ENCODE assay signal across 1 cellular context in the genomic region with DNA sequence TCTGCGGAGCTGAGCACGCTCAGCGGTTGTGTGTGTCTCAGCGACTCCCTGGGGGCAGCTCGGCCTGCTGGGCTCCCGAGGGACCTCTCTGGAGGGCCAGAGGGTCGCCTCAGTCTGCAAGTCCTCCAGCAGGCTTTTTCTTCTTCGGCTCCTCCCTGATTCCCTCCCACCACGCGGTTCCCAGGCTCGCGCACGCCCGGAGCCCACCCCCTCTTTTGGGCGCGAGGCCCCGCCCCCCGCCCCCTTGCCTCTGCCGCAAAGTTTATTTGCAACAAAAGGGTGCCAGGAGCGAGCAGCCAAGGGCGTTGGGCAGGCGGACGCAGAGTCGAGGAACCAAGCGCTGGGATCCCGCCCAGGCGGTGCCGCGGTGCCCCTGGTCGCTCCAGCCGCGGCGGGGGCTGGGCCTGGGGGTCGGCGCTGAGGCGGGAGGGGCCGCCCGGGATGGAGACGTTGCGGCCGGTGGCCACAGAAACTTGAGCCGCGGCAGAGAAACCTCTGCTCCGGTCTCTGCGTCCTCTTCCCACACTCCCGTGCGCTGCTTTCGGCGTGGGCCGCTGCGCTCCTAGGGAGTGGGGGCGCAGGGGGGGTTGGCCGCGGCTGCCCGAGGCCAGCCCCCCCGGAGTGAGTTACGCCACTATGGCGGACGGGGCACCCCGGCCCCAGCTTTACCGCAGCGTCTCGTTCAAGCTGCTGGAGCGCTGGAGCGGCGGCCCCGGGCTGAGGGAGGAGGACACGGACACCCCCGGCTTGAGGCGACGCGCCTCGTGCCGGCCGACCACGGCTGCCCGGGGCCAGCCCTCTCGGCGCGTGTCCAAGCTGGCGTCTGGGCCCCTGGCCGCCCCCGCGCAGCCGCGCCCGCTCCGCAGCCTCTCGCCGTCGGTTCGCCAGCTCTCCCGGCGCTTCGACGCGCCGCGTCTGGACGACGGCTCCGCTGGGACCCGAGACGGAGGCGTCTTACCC.
TF ChIP-seq lines count a peak whose summit lies in the region.

ARHGEF17 (plus strand) TSS at position 274 of the 960 bp plus-strand sequence; CDS start at position 637, 363 bp downstream.

TF ChIP-seq in HepG2, 621 proteins besides CTCF, POLR2A, EP300 and RAD21 (continued from another document and continues in another):
- TF ChIP-seq, protein P1, sequence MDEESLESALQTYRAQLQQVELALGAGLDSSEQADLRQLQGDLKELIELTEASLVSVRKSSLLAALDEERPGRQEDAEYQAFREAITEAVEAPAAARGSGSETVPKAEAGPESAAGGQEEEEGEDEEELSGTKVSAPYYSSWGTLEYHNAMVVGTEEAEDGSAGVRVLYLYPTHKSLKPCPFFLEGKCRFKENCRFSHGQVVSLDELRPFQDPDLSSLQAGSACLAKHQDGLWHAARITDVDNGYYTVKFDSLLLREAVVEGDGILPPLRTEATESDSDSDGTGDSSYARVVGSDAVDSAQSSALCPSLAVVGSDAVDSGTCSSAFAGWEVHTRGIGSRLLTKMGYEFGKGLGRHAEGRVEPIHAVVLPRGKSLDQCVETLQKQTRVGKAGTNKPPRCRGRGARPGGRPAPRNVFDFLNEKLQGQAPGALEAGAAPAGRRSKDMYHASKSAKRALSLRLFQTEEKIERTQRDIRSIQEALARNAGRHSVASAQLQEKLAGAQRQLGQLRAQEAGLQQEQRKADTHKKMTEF (CRISPR knock-in tag; IDR thresholded peaks at IDR 0.05): 0 out of 2 replicates have a peak, but pooled peaks have one; percentile 14
- no peak for TF ChIP-seq TRIM24 (CRISPR knock-in tag; IDR thresholded peaks at IDR 0.05)
- 0 out of 2 replicates have a peak, but pooled peaks have one; percentile 11 for TF ChIP-seq ETV5 (CRISPR knock-in tag; IDR thresholded peaks at IDR 0.05; ENCODE audit: borderline replicate concordance)
- TF ChIP-seq NFE2 (CRISPR knock-in tag; IDR thresholded peaks at IDR 0.05): no peak
- no peak for TF ChIP-seq ZNF556 (CRISPR knock-in tag; IDR thresholded peaks at IDR 0.05; ENCODE audit: borderline replicate concordance)
- no peak for TF ChIP-seq SMC3 (IDR thresholded peaks at IDR 0.05; ENCODE audit: low read length)
- no peak for TF ChIP-seq ZSCAN9 (CRISPR knock-in tag; IDR thresholded peaks at IDR 0.05; ENCODE audit: borderline replicate concordance)
- no peak for TF ChIP-seq TRIM22 (IDR thresholded peaks at IDR 0.05)
- 0 out of 2 replicates have a peak, but pooled peaks have one; percentile 49 for TF ChIP-seq NKX3-1 (CRISPR knock-in tag; IDR thresholded peaks at IDR 0.05)
- no peak for TF ChIP-seq ZSCAN29 (CRISPR knock-in tag; conservative IDR thresholded peaks at IDR 0.05)
- 0 out of 2 replicates have a peak, but pooled peaks have one; percentile 27 for TF ChIP-seq GFI1 (CRISPR knock-in tag; IDR thresholded peaks at IDR 0.05; ENCODE audit: borderline replicate concordance)
- no peak for TF ChIP-seq DNMT1 (CRISPR knock-in tag; IDR thresholded peaks at IDR 0.05)
- no peak for TF ChIP-seq GABPA (IDR thresholded peaks at IDR 0.05; ENCODE audit: low read depth, low read length)
- no peak for TF ChIP-seq GABPA (CRISPR knock-in tag; IDR thresholded peaks at IDR 0.05; ENCODE audit: low read depth)
- peak; percentile 40; the same call in 1 of the 2 replicates for TF ChIP-seq DMAP1 (CRISPR knock-in tag; IDR thresholded peaks at IDR 0.05)
- TF ChIP-seq ZFYVE20 (CRISPR knock-in tag; IDR thresholded peaks at IDR 0.05; ENCODE audit: borderline replicate concordance, low read depth): no peak
- peak; percentile 43; the same call in 1 of the 2 replicates for TF ChIP-seq ZNF607 (CRISPR knock-in tag; IDR thresholded peaks at IDR 0.05; ENCODE audit: borderline replicate concordance)
- no peak for TF ChIP-seq PITX1 (CRISPR knock-in tag; IDR thresholded peaks at IDR 0.05)
- TF ChIP-seq ZNF180 (CRISPR knock-in tag; IDR thresholded peaks at IDR 0.05; ENCODE audit: borderline replicate concordance, low read depth): no peak
- TF ChIP-seq ZNF382 (CRISPR knock-in tag; IDR thresholded peaks at IDR 0.05; ENCODE audit: borderline replicate concordance): no peak
- no peak for TF ChIP-seq TOE1 (CRISPR knock-in tag; IDR thresholded peaks at IDR 0.05)
- no peak for TF ChIP-seq SMAD3 (CRISPR knock-in tag; IDR thresholded peaks at IDR 0.05)
- peak; percentile 18; the same call in 1 of the 2 replicates for TF ChIP-seq PHF8 (CRISPR knock-in tag; IDR thresholded peaks at IDR 0.05)
- 0 out of 2 replicates have a peak, but pooled peaks have one; percentile 11 for TF ChIP-seq ZNF547 (CRISPR knock-in tag; IDR thresholded peaks at IDR 0.05)
- TF ChIP-seq ZBTB38 (CRISPR knock-in tag; IDR thresholded peaks at IDR 0.05): no peak
- TF ChIP-seq, protein P2, sequence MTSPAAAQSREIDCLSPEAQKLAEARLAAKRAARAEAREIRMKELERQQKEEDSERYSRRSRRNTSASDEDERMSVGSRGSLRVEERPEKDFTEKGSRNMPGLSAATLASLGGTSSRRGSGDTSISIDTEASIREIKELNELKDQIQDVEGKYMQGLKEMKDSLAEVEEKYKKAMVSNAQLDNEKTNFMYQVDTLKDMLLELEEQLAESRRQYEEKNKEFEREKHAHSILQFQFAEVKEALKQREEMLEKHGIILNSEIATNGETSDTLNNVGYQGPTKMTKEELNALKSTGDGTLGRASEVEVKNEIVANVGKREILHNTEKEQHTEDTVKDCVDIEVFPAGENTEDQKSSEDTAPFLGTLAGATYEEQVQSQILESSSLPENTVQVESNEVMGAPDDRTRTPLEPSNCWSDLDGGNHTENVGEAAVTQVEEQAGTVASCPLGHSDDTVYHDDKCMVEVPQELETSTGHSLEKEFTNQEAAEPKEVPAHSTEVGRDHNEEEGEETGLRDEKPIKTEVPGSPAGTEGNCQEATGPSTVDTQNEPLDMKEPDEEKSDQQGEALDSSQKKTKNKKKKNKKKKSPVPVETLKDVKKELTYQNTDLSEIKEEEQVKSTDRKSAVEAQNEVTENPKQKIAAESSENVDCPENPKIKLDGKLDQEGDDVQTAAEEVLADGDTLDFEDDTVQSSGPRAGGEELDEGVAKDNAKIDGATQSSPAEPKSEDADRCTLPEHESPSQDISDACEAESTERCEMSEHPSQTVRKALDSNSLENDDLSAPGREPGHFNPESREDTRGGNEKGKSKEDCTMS (CRISPR knock-in tag; conservative IDR thresholded peaks at IDR 0.05): no peak
- TF ChIP-seq IKZF4 (CRISPR knock-in tag; IDR thresholded peaks at IDR 0.05; ENCODE audit: borderline replicate concordance, low read depth, not compliant biosample characterization): peak; percentile 54
- no peak for TF ChIP-seq ARNT (IDR thresholded peaks at IDR 0.05)
- no peak for TF ChIP-seq CBFB (CRISPR knock-in tag; IDR thresholded peaks at IDR 0.05)
- TF ChIP-seq KAT2B (IDR thresholded peaks at IDR 0.05; ENCODE audit: borderline replicate concordance, low read depth, low read length): no peak
- peak; percentile 77 for TF ChIP-seq RBFOX2 (IDR thresholded peaks at IDR 0.05; ENCODE audit: low read depth, low read length)
- no peak for TF ChIP-seq ZNF253 (CRISPR knock-in tag; IDR thresholded peaks at IDR 0.05; ENCODE audit: borderline replicate concordance)
- TF ChIP-seq, protein P3, sequence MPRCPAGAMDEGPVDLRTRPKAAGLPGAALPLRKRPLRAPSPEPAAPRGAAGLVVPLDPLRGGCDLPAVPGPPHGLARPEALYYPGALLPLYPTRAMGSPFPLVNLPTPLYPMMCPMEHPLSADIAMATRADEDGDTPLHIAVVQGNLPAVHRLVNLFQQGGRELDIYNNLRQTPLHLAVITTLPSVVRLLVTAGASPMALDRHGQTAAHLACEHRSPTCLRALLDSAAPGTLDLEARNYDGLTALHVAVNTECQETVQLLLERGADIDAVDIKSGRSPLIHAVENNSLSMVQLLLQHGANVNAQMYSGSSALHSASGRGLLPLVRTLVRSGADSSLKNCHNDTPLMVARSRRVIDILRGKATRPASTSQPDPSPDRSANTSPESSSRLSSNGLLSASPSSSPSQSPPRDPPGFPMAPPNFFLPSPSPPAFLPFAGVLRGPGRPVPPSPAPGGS (CRISPR knock-in tag; IDR thresholded peaks at IDR 0.05): no peak
- no peak for TF ChIP-seq ZNF878 (CRISPR knock-in tag; IDR thresholded peaks at IDR 0.05)
- no peak for TF ChIP-seq SPEN (CRISPR knock-in tag; IDR thresholded peaks at IDR 0.05; ENCODE audit: low read depth)
- TF ChIP-seq SMARCE1 (IDR thresholded peaks at IDR 0.05; ENCODE audit: borderline replicate concordance): no peak
- TF ChIP-seq SETDB1 (CRISPR knock-in tag; IDR thresholded peaks at IDR 0.05; ENCODE audit: borderline replicate concordance): no peak
- TF ChIP-seq POGZ (CRISPR knock-in tag; IDR thresholded peaks at IDR 0.05): no peak
- TF ChIP-seq ZNF136 (CRISPR knock-in tag; IDR thresholded peaks at IDR 0.05; ENCODE audit: low read depth): peak; percentile 51; the same call in 1 of the 2 replicates
- TF ChIP-seq NR2C2 (CRISPR knock-in tag; IDR thresholded peaks at IDR 0.05; ENCODE audit: borderline replicate concordance): no peak
- no peak; the same call in 1 of the 2 replicates for TF ChIP-seq ZNF558 (CRISPR knock-in tag; IDR thresholded peaks at IDR 0.05; ENCODE audit: borderline replicate concordance)
- TF ChIP-seq EHMT2 (IDR thresholded peaks at IDR 0.05; ENCODE audit: borderline replicate concordance, low read depth, low read length): no peak
- no peak; the same call in 1 of the 2 replicates for TF ChIP-seq ZNF446 (CRISPR knock-in tag; IDR thresholded peaks at IDR 0.05)
- TF ChIP-seq ZNF562 (CRISPR knock-in tag; IDR thresholded peaks at IDR 0.05; ENCODE audit: borderline replicate concordance): no peak
- TF ChIP-seq, protein P4, sequence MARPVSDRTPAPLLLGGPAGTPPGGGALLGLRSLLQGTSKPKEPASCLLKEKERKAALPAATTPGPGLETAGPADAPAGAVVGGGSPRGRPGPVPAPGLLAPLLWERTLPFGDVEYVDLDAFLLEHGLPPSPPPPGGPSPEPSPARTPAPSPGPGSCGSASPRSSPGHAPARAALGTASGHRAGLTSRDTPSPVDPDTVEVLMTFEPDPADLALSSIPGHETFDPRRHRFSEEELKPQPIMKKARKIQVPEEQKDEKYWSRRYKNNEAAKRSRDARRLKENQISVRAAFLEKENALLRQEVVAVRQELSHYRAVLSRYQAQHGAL (CRISPR knock-in tag; IDR thresholded peaks at IDR 0.05; ENCODE audit: not compliant biosample characterization): no peak
- TF ChIP-seq CENPBD1 (CRISPR knock-in tag; IDR thresholded peaks at IDR 0.05; ENCODE audit: borderline replicate concordance, low read depth): no peak
- no peak for TF ChIP-seq ZNF639 (CRISPR knock-in tag; conservative IDR thresholded peaks at IDR 0.05)
- TF ChIP-seq ZNF296 (CRISPR knock-in tag; conservative IDR thresholded peaks at IDR 0.05): no peak
- no peak for TF ChIP-seq ZNF737 (CRISPR knock-in tag; IDR thresholded peaks at IDR 0.05; ENCODE audit: borderline replicate concordance)
- no peak for TF ChIP-seq ZNF468 (CRISPR knock-in tag; IDR thresholded peaks at IDR 0.05)
- peak; percentile 52 for TF ChIP-seq SALL2 (CRISPR knock-in tag; IDR thresholded peaks at IDR 0.05)
- no peak for TF ChIP-seq RBAK (CRISPR knock-in tag; IDR thresholded peaks at IDR 0.05)
- no peak; the same call in 1 of the 2 replicates for TF ChIP-seq ZNF709 (CRISPR knock-in tag; IDR thresholded peaks at IDR 0.05)
- TF ChIP-seq YY1 (IDR thresholded peaks at IDR 0.05; ENCODE audit: insufficient read depth, insufficient replicate concordance, low read depth, low read length): peak; percentile 71
- TF ChIP-seq ZNF230 (CRISPR knock-in tag; IDR thresholded peaks at IDR 0.05): no peak
- no peak for TF ChIP-seq MYNN (CRISPR knock-in tag; IDR thresholded peaks at IDR 0.05; ENCODE audit: low read depth)
- no peak for TF ChIP-seq FOXJ3 (CRISPR knock-in tag; IDR thresholded peaks at IDR 0.05; ENCODE audit: borderline replicate concordance)
